Comparison of ENCODE assay signal across 16 cellular contexts in genomic region chr13:59441596-59442280, GRCh38.
"Had no signal": no experiment of that assay in that cellular context is flagged by ENCODE, and none has a peak within 500 bp of the region (broad histone marks: within the 10 kb centered on the region; RNA-seq: fewer than 3 reads in every experiment).

No MANE protein-coding gene starts in this region.

- DNase-seq: activated CD4-positive, CD25-positive, alpha-beta regulatory T cell treated with anti-CD3 and anti-CD28 coated beads, Interleukin-2, amount 50 U/mL, for 72 hours; activated gamma-delta T cell; activated T-cell treated with anti-CD3 and anti-CD28 coated beads for 4 hours; effector CD8-positive, alpha-beta T cell; heart right ventricle; islet precursor cell; left lung; psoas muscle; stimulated activated CD4-positive, alpha-beta T cell treated with anti-CD3 and anti-CD28 coated beads, Interleukin-2, amount 100 ng/mL, for 24 hours; stimulated activated naive B cell treated with anti-CD40 and anti-IgM and Interleukin-4, amounts not matched to agents 10 μg/mL and 1 μg/mL and 100 μg/mL, for 72 hours; transverse colon had no signal

- H3K4me3 Mint-ChIP-seq: nephron had no signal

- H3K36me3 ChIP-seq: cardiac muscle cell, heart right ventricle, left lung, transverse colon had no signal

- H3K4me1 ChIP-seq: left lung, psoas muscle, transverse colon had no signal

- ATAC-seq: heart right ventricle, left lung, psoas muscle, sciatic nerve had no signal

- H3K27ac ChIP-seq: cardiac muscle cell, coronary artery, heart right ventricle, left lung, psoas muscle, SK-N-MC, transverse colon had no signal

- H3K27me3 ChIP-seq: cardiac muscle cell, heart right ventricle, transverse colon had no signal

- H3K4me3 ChIP-seq: cardiac muscle cell, coronary artery, heart right ventricle, left lung, psoas muscle, SK-N-MC, transverse colon had no signal

- H3K9me3 Mint-ChIP-seq: nephron; stimulated activated naive B cell treated with anti-CD40 and anti-IgM and Interleukin-4, amounts not matched to agents 10 μg/mL and 1 μg/mL and 100 μg/mL, for 72 hours had no signal

- H3K9me3 ChIP-seq: heart right ventricle, left lung, psoas muscle, transverse colon had no signal

- H3K36me3 Mint-ChIP-seq: stimulated activated naive B cell treated with anti-CD40 and anti-IgM and Interleukin-4, amounts not matched to agents 10 μg/mL and 1 μg/mL and 100 μg/mL, for 72 hours had no signal

- H3K27ac Mint-ChIP-seq: nephron; stimulated activated naive B cell treated with anti-CD40 and anti-IgM and Interleukin-4, amounts not matched to agents 10 μg/mL and 1 μg/mL and 100 μg/mL, for 72 hours had no signal
